8 cellular contexts compared by ENCODE assay signal in genomic region chr1:16215882-16216753, GRCh38. TPM values are rescaled to one million over a fixed set of nuclear protein-coding genes. Genes with fewer than 3 reads are reported as not detected.
DNase-seq lines count a peak whose midpoint lies in the region; ATAC-seq, FAIRE-seq and TF ChIP-seq lines count a peak whose summit lies in the region.

No MANE protein-coding gene starts in this region.

- H3K4me1 ChIP-seq in ascending aorta (no peaks in the 10 kb centered on the region), parathyroid adenoma (peaks cover 3% of the 10 kb centered on the region)

- H3K27me3 ChIP-seq in ascending aorta (no peaks in the 10 kb centered on the region), parathyroid adenoma (ENCODE audit: control insufficient read depth, insufficient read depth, low read length) (no peaks in the 10 kb centered on the region)

- peak overlapping the region; percentile 72 for H3K4me2 ChIP-seq in parathyroid adenoma (ENCODE audit: low read length)

- FAIRE-seq in urothelium cell line (lab: Jason Lieb, UNC): no peak

- H3K4me3 ChIP-seq in ascending aorta (peak overlapping the region; percentile 67 to 83), parathyroid adenoma (ENCODE audit: low read depth, low read length) (peak overlapping the region; percentile 68)

- H3K27ac ChIP-seq in ascending aorta (no peak overlapping the region), parathyroid adenoma (no peak overlapping the region)

- no peaks in the 10 kb centered on the region for H3K79me2 ChIP-seq in parathyroid adenoma

- DNase-seq in DMS153 (lab: John Stamatoyannopoulos, UW) (peak; percentile 94), SW480 (ENCODE audit: low spot score) (peak; percentile 43), ascending aorta (ENCODE audit: low spot score in 2 of 2) (peak; percentile 63 to 91), left cardiac atrium (peak; percentile 94), urothelium cell line (ENCODE audit: low spot score) (no peak)

- H2AFZ ChIP-seq in parathyroid adenoma: peak overlapping the region; percentile 70

- H3K36me3 ChIP-seq in ascending aorta: no peaks in the 10 kb centered on the region
- no peaks in the 10 kb centered on the region for H3K36me3 ChIP-seq in parathyroid adenoma (ENCODE audit: control insufficient read depth, insufficient read depth, low read length)

- H3K9ac ChIP-seq in parathyroid adenoma: no peak overlapping the region

- TF ChIP-seq CTCF in ascending aorta (IDR thresholded peaks at IDR 0.05) (no peak), parathyroid adenoma (IDR thresholded peaks at IDR 0.05) (no peak)

- intact Hi-C loops in ascending aorta (cut with DNase I) (loop anchor here (2.0 kb wide), 1 partner anchor 21 kb away; the partner anchor contains the start of gene CPLANE2), left cardiac atrium (cut with DNase I) (loop anchor here in 1 of 2 donors (10.0 kb wide), 1 partner anchor 149 kb away; the partner anchor contains the start of gene SZRD1)

- TF ChIP-seq RAD21 in Ishikawa (IDR thresholded peaks at IDR 0.05; ENCODE audit: low read depth): no peak

- H3K9me3 ChIP-seq in ascending aorta (no peaks in the 10 kb centered on the region), parathyroid adenoma (ENCODE audit: control insufficient read depth, low read length) (no peaks in the 10 kb centered on the region)

- ATAC-seq in left cardiac atrium (peak; percentile 64 to 79), GM19467 (IDR thresholded peaks at IDR 0.05; ENCODE audit: unreplicated experiment) (no peak)

- no peak for TF ChIP-seq EP300 in Ishikawa (IDR thresholded peaks at IDR 0.05; ENCODE audit: borderline replicate concordance)

TF ChIP-seq in Ishikawa, 13 proteins besides CTCF, POLR2A, EP300 and RAD21:
- no peak for TF ChIP-seq TCF12 (IDR thresholded peaks at IDR 0.05; ENCODE audit: low read depth)
- TF ChIP-seq ZBTB7A (IDR thresholded peaks at IDR 0.05; ENCODE audit: low read depth): peak; percentile 91

RNA-seq across cellular contexts. Expression of gene ARHGEF19, which starts 3.7 kb away (rescaled TPM):
- total RNA-seq in ascending aorta: 1.5 TPM
- total RNA-seq in left cardiac atrium: 1 to 10 TPM; 2.1 to 4.7 TPM

RNA-seq across cellular contexts. Expression of gene CPLANE2, which starts 20.9 kb away (rescaled TPM):
- not detected for total RNA-seq in ascending aorta
- total RNA-seq in left cardiac atrium: 1 to 10 TPM; 4.7 to 7.2 TPM
